Comparison of ENCODE assay signal across 24 cellular contexts in genomic region chr7:157970744-157971143, GRCh38.
DNase-seq lines count a peak whose midpoint lies in the region; ATAC-seq and TF ChIP-seq lines count a peak whose summit lies in the region.
"Had no signal": no experiment of that assay in that cellular context is flagged by ENCODE, and none has a peak within 500 bp of the region (broad histone marks: within the 10 kb centered on the region; RNA-seq: fewer than 3 reads in every experiment).

No MANE protein-coding gene starts in this region.

- H2AFZ ChIP-seq in osteoblast (ENCODE audit: low read length), result no peak overlapping the region

- H3K9me3 ChIP-seq in osteoblast (ENCODE audit: low read depth, low read length), result peaks cover 3% of the 10 kb centered on the region
- H3K9me3 ChIP-seq: A549, Caco-2 had no signal

- TF ChIP-seq CTCF in osteoblast (IDR thresholded peaks at IDR 0.05; ENCODE audit: extremely low read depth, low read depth, low read length), result no peak

- H3K4me1 ChIP-seq in osteoblast (ENCODE audit: insufficient read depth, low read length), result no peaks in the 10 kb centered on the region
- H3K4me1 ChIP-seq: A549, Caco-2 had no signal

- H4K20me1 ChIP-seq in osteoblast (ENCODE audit: insufficient read depth, low read length), result no peaks in the 10 kb centered on the region
- H4K20me1 ChIP-seq: BLaER1 treated with 17β-estradiol and CSF1 and Interleukin-3, amounts not matched to agents 10 nM and 100 nM had no signal

- H3K4me3 ChIP-seq in osteoblast (ENCODE audit: insufficient read depth, low read length), result no peak overlapping the region
- H3K4me3 ChIP-seq: A549; BLaER1 treated with 17β-estradiol and CSF1 and Interleukin-3, amounts not matched to agents 10 nM and 100 nM; GM12878 had no signal

- H3K27me3 ChIP-seq in osteoblast (ENCODE audit: insufficient read depth, low read length), result no peaks in the 10 kb centered on the region
- H3K27me3 ChIP-seq: BLaER1 treated with 17β-estradiol and CSF1 and Interleukin-3, amounts not matched to agents 10 nM and 100 nM had no signal

- no peak overlapping the region for H3K4me2 ChIP-seq in osteoblast (ENCODE audit: insufficient read depth, low read length)
- H3K4me2 ChIP-seq: A549; BLaER1 treated with 17β-estradiol and CSF1 and Interleukin-3, amounts not matched to agents 10 nM and 100 nM had no signal

- no peak overlapping the region for H3K27ac ChIP-seq in osteoblast (ENCODE audit: low read depth, low read length)
- H3K27ac ChIP-seq: 22Rv1; A549; BLaER1 treated with 17β-estradiol and CSF1 and Interleukin-3, amounts not matched to agents 10 nM and 100 nM; C4-2B had no signal

- intact Hi-C loops in cardiac septum (cut with DNase I), result no loop called here
- intact Hi-C loops in Right ventricle myocardium superior (cut with DNase I), result no loop called here

- H3K79me2 ChIP-seq in osteoblast (ENCODE audit: insufficient read depth, low read length), result no peaks in the 10 kb centered on the region

- H3K36me3 ChIP-seq in osteoblast (ENCODE audit: insufficient read depth, low read length), result no peaks in the 10 kb centered on the region

- DNase-seq in cardiac septum (ENCODE audit: low spot score) (peak; percentile 3), Right ventricle myocardium superior (no peak), mesenteric fat pad (ENCODE audit: low spot score) (peak; percentile 35), osteoblast (ENCODE audit: insufficient read length, low spot score, missing footprints) (peak; percentile 76), DMS 273 (lab: John Stamatoyannopoulos, UW; ENCODE audit: unreplicated experiment) (no peak)
- DNase-seq: AML-193; Caco-2; Calu3; CD4-positive, alpha-beta T cell; CD8-positive, alpha-beta T cell; DMS 273 treated with DMSO at 0.1 percent for 48 hours; DMS153; DMS53; DMS79; DND-41; EL; GDM1 had no signal

- ATAC-seq in Right ventricle myocardium superior (ENCODE audit: poor library complexity) (no peak), GM21515 (IDR thresholded peaks at IDR 0.05; ENCODE audit: unreplicated experiment) (no peak), HG03025 (IDR thresholded peaks at IDR 0.05; ENCODE audit: low FRiP score, unreplicated experiment) (no peak)
- ATAC-seq: A549; CD8-positive, alpha-beta T cell; GM12878 had no signal

Comparison
In these comparisons a context has a peak if more than half of its experiments do, and no peak if none do; other contexts are left out.
1. DNase-seq: peak in cardiac septum (single experiment), mesenteric fat pad (single experiment) and osteoblast (single experiment); none in Right ventricle myocardium superior (single experiment) and DMS 273 (single experiment).